ENCODE assay signal across 25 cellular contexts in genomic region chr3:104887619-104888018, GRCh38.
"Had no signal": no experiment of that assay in that cellular context is flagged by ENCODE, and none has a peak within 500 bp of the region (broad histone marks: within the 10 kb centered on the region; RNA-seq: fewer than 3 reads in every experiment).

No MANE protein-coding gene starts in this region.

- H3K4me1 ChIP-seq: ascending aorta had no signal

- H3K4me3 Mint-ChIP-seq: activated CD4-positive, alpha-beta T cell treated with anti-CD3 and anti-CD28 coated beads, Interleukin-2, amount 10 ng/mL, durations not matched to agents 24 days and 14 days; activated CD8-positive, alpha-beta T cell treated with anti-CD3 and anti-CD28 coated beads for 36 hours; activated naive CD4-positive, alpha-beta T cell treated with anti-CD3 and anti-CD28 coated beads, Interleukin-2, amount 50 U/mL, for 24 hours; activated naive CD8-positive, alpha-beta T cell treated with anti-CD3 and anti-CD28 coated beads, Interleukin-2, amount 10 ng/mL, durations not matched to agents 7 days and 5 days; activated T-cell treated with anti-CD3 and anti-CD28 coated beads, Interleukin-2, amount 50 U/mL, for 24 hours; central memory CD8-positive, alpha-beta T cell; T-helper 1 cell treated with Interleukin-12 subunit alpha and Interleukin-12 subunit beta and Interleukin-4 antibody, amounts not matched to agents 30 μg/mL and 1 μg/mL, for 36 hours; T-helper 2 cell treated with Interferon-gamma antibody and Interleukin-4, amounts not matched to agents 5 μg/mL and 100 μg/mL, for 36 hours had no signal

- H3K27ac ChIP-seq: ascending aorta, cardiac muscle cell had no signal

- H3K27me3 ChIP-seq: ascending aorta, cardiac muscle cell had no signal

- DNase-seq: activated CD4-positive, alpha-beta T cell treated with anti-CD3 and anti-CD28 coated beads, Interleukin-2, amount 10 ng/mL, durations not matched to agents 24 days and 14 days; activated CD4-positive, alpha-beta T cell treated with anti-CD3 and anti-CD28 coated beads, Interleukin-2, amount 50 U/mL, for 4 hours; activated CD8-positive, alpha-beta T cell treated with anti-CD3 and anti-CD28 coated beads for 36 hours; activated gamma-delta T cell; activated naive CD4-positive, alpha-beta T cell treated with Interleukin-2 at 50 U/mL for 16 hours; activated naive CD8-positive, alpha-beta T cell treated with anti-CD3 and anti-CD28 coated beads, Interleukin-2, amount 10 ng/mL, durations not matched to agents 7 days and 5 days; activated T-cell treated with anti-CD3 and anti-CD28 coated beads, Interleukin-2, amount 50 U/mL, for 24 hours; amygdala; NCI-H1105 treated with DMSO at 0.1 percent for 48 hours; NCI-H1436; NCI-H1694; NCI-H1930; NCI-H2081 treated with DMSO at 0.1 percent for 48 hours; NCI-H226; NCI-H446 treated with DMSO at 0.1 percent for 48 hours; NCI-H524 treated with DMSO at 0.1 percent for 48 hours; NK-92 treated with Interleukin-12 subunit alpha and Interleukin-12 subunit beta, amount 100 ng/mL, for 24 hours; Right ventricle myocardium superior had no signal

- H3K36me3 Mint-ChIP-seq: activated naive CD4-positive, alpha-beta T cell treated with anti-CD3 and anti-CD28 coated beads, Interleukin-2, amount 50 U/mL, for 24 hours; activated naive CD8-positive, alpha-beta T cell treated with anti-CD3 and anti-CD28 coated beads, Interleukin-2, amount 10 ng/mL, durations not matched to agents 7 days and 5 days had no signal

- ATAC-seq: activated CD8-positive, alpha-beta T cell treated with anti-CD3 and anti-CD28 coated beads for 36 hours had no signal

- H3K27ac Mint-ChIP-seq: activated CD4-positive, alpha-beta T cell treated with anti-CD3 and anti-CD28 coated beads, Interleukin-2, amount 10 ng/mL, durations not matched to agents 24 days and 14 days; activated CD8-positive, alpha-beta T cell treated with anti-CD3 and anti-CD28 coated beads for 36 hours; activated naive CD4-positive, alpha-beta T cell treated with anti-CD3 and anti-CD28 coated beads, Interleukin-2, amount 50 U/mL, for 24 hours; activated naive CD8-positive, alpha-beta T cell treated with anti-CD3 and anti-CD28 coated beads, Interleukin-2, amount 10 ng/mL, durations not matched to agents 7 days and 5 days; activated T-cell treated with anti-CD3 and anti-CD28 coated beads, Interleukin-2, amount 50 U/mL, for 24 hours; activated T-helper 2 cell treated with anti-CD3 and anti-CD28 coated beads, Interferon-gamma antibody, Interleukin-2, Interleukin-4, amounts not matched to agents 10 μg/mL and 5 μg/mL and 100 μg/mL, durations not matched to agents 14 hours and 24 hours and 36 hours; T-helper 1 cell treated with Interleukin-12 subunit alpha and Interleukin-12 subunit beta and Interleukin-4 antibody, amounts not matched to agents 30 μg/mL and 1 μg/mL, for 36 hours; T-helper 2 cell treated with Interferon-gamma antibody and Interleukin-4, amounts not matched to agents 5 μg/mL and 100 μg/mL, for 36 hours had no signal

- H3K4me3 ChIP-seq: ascending aorta, cardiac muscle cell had no signal

- H3K36me3 ChIP-seq: ascending aorta, cardiac muscle cell had no signal

- H3K9me3 ChIP-seq: ascending aorta had no signal

- H3K9me3 Mint-ChIP-seq: activated CD4-positive, alpha-beta T cell treated with anti-CD3 and anti-CD28 coated beads, Interleukin-2, amount 10 ng/mL, durations not matched to agents 24 days and 14 days; activated CD8-positive, alpha-beta T cell treated with anti-CD3 and anti-CD28 coated beads for 36 hours; activated naive CD4-positive, alpha-beta T cell treated with anti-CD3 and anti-CD28 coated beads, Interleukin-2, amount 50 U/mL, for 24 hours; activated naive CD8-positive, alpha-beta T cell treated with anti-CD3 and anti-CD28 coated beads, Interleukin-2, amount 10 ng/mL, durations not matched to agents 7 days and 5 days; activated T-cell treated with anti-CD3 and anti-CD28 coated beads, Interleukin-2, amount 50 U/mL, for 24 hours; activated T-helper 2 cell treated with anti-CD3 and anti-CD28 coated beads, Interferon-gamma antibody, Interleukin-2, Interleukin-4, amounts not matched to agents 10 μg/mL and 5 μg/mL and 100 μg/mL, durations not matched to agents 14 hours and 24 hours and 36 hours; T-helper 1 cell treated with Interleukin-12 subunit alpha and Interleukin-12 subunit beta and Interleukin-4 antibody, amounts not matched to agents 30 μg/mL and 1 μg/mL, for 36 hours; T-helper 2 cell treated with Interferon-gamma antibody and Interleukin-4, amounts not matched to agents 5 μg/mL and 100 μg/mL, for 36 hours had no signal

- H3K4me1 Mint-ChIP-seq: activated CD4-positive, alpha-beta T cell treated with anti-CD3 and anti-CD28 coated beads, Interleukin-2, amount 10 ng/mL, durations not matched to agents 24 days and 14 days; activated naive CD4-positive, alpha-beta T cell treated with anti-CD3 and anti-CD28 coated beads, Interleukin-2, amount 50 U/mL, for 24 hours; activated naive CD8-positive, alpha-beta T cell treated with anti-CD3 and anti-CD28 coated beads, Interleukin-2, amount 10 ng/mL, durations not matched to agents 7 days and 5 days; central memory CD8-positive, alpha-beta T cell had no signal

- H3K27me3 Mint-ChIP-seq: activated CD4-positive, alpha-beta T cell treated with anti-CD3 and anti-CD28 coated beads, Interleukin-2, amount 10 ng/mL, durations not matched to agents 24 days and 14 days; activated CD8-positive, alpha-beta T cell treated with anti-CD3 and anti-CD28 coated beads for 36 hours; activated naive CD4-positive, alpha-beta T cell treated with anti-CD3 and anti-CD28 coated beads, Interleukin-2, amount 50 U/mL, for 24 hours; activated naive CD8-positive, alpha-beta T cell treated with anti-CD3 and anti-CD28 coated beads, Interleukin-2, amount 10 ng/mL, durations not matched to agents 7 days and 5 days; activated T-cell treated with anti-CD3 and anti-CD28 coated beads, Interleukin-2, amount 50 U/mL, for 24 hours; central memory CD8-positive, alpha-beta T cell had no signal
